Comparison of ENCODE assay signal across 9 cellular contexts in genomic region chr17:2048805-2049204, GRCh38. TPM values are rescaled to one million over a fixed set of nuclear protein-coding genes. Genes with fewer than 3 reads are reported as not detected.
DNase-seq lines count a peak whose midpoint lies in the region; ATAC-seq and TF ChIP-seq lines count a peak whose summit lies in the region.
"Had no signal": no experiment of that assay in that cellular context is flagged by ENCODE, and none has a peak within 500 bp of the region (broad histone marks: within the 10 kb centered on the region; RNA-seq: fewer than 3 reads in every experiment).

No MANE protein-coding gene starts in this region.

- H3K4me3 ChIP-seq in PC-3 (ENCODE audit: low read length) (peak overlapping the region; percentile 67), endocrine pancreas (ENCODE audit: control insufficient read depth, insufficient read depth, low read length) (peak overlapping the region; percentile 91)

- no peak overlapping the region for H3K27ac ChIP-seq in PC-3 (ENCODE audit: low read length)

- peaks cover 9% of the 10 kb centered on the region for H3K4me1 ChIP-seq in PC-3 (ENCODE audit: insufficient read depth, low read length)
- no peaks in the 10 kb centered on the region for H3K4me1 ChIP-seq in endocrine pancreas (ENCODE audit: control insufficient read depth, insufficient read depth, low read length)

- H4K20me1 ChIP-seq in PC-3 (ENCODE audit: low read length) = no peaks in the 10 kb centered on the region

- H3K27me3 ChIP-seq in PC-3 (ENCODE audit: low read length) (no peaks in the 10 kb centered on the region), endocrine pancreas (ENCODE audit: control insufficient read depth, insufficient read depth, low read length) (no peaks in the 10 kb centered on the region)

- H3K9me2 ChIP-seq in PC-3 (replicated peaks; ENCODE audit: low read length) = no peaks in the 10 kb centered on the region

- peak overlapping the region; percentile 84 for H3K4me2 ChIP-seq in PC-3 (ENCODE audit: low read length)

- no peak overlapping the region for H3K9ac ChIP-seq in PC-3 (ENCODE audit: low read length)
- peak overlapping the region; percentile 94 for H3K9ac ChIP-seq in endocrine pancreas (ENCODE audit: control insufficient read depth, insufficient read depth, low read length)

- CTCF ChIA-PET in Calu3 (lab: Charles Lee) (no interaction called here), PC-3 (lab: Charles Lee) (no interaction called here)

- no peaks in the 10 kb centered on the region for H3K36me3 ChIP-seq in PC-3 (ENCODE audit: low read depth, low read length)
- no peaks in the 10 kb centered on the region for H3K36me3 ChIP-seq in endocrine pancreas (ENCODE audit: control insufficient read depth, insufficient read depth, low read length)

- H3K27ac Mint-ChIP-seq in Calu3 (ENCODE audit: unreplicated experiment) (no peak overlapping the region), progenitor cell of endocrine pancreas (peak overlapping the region; percentile 24)

- H3K27me3 Mint-ChIP-seq in Calu3 (ENCODE audit: unreplicated experiment) (peaks cover 30% of the 10 kb centered on the region), progenitor cell of endocrine pancreas (peaks cover 29% of the 10 kb centered on the region)

- POLR2A ChIA-PET in PC-3 (lab: Charles Lee; ENCODE audit: unreplicated experiment) = no interaction called here

- no peaks in the 10 kb centered on the region for H3K9me3 ChIP-seq in PC-3 (ENCODE audit: low read length)
- H3K9me3 ChIP-seq in endocrine pancreas (ENCODE audit: control insufficient read depth, low read length) = no peaks in the 10 kb centered on the region

- no peak for ATAC-seq in PC-3
- ATAC-seq in GM18861 (IDR thresholded peaks at IDR 0.05; ENCODE audit: unreplicated experiment) = no peak
- ATAC-seq in HG03159 (IDR thresholded peaks at IDR 0.05; ENCODE audit: unreplicated experiment) = no peak
- ATAC-seq in HG03565 (IDR thresholded peaks at IDR 0.05; ENCODE audit: unreplicated experiment) = no peak

- H3F3A ChIP-seq in PC-3 (ENCODE audit: low read length, unreplicated experiment) = no peaks in the 10 kb centered on the region

- H3K4me3 Mint-ChIP-seq in Calu3 (ENCODE audit: low read depth, unreplicated experiment) (peak overlapping the region; percentile 70), progenitor cell of endocrine pancreas (ENCODE audit: low read depth) (peak overlapping the region; percentile 78)

- intact Hi-C loops in Calu3 (cut with micrococcal nuclease; ENCODE audit: unreplicated experiment) (no loop called here), PC-3 (cut with micrococcal nuclease) (no loop called here)

- 0 out of 2 replicates have a peak overlapping the region, but pooled peaks have one; percentile 74 for H2AFZ ChIP-seq in PC-3 (ENCODE audit: low read length)

- no peaks in the 10 kb centered on the region for H3K79me2 ChIP-seq in PC-3 (ENCODE audit: low read length)

- TF ChIP-seq CTCF in Calu3 (IDR thresholded peaks at IDR 0.05; ENCODE audit: unreplicated experiment) (no peak), PC-3 (conservative IDR thresholded peaks at IDR 0.05; ENCODE audit: low read depth, low read length) (no peak), progenitor cell of endocrine pancreas (IDR thresholded peaks at IDR 0.05; ENCODE audit: unreplicated experiment) (no peak)

- no peaks in the 10 kb centered on the region for H3K9me3 Mint-ChIP-seq in Calu3 (ENCODE audit: low read depth, unreplicated experiment)
- H3K9me3 Mint-ChIP-seq in progenitor cell of endocrine pancreas (ENCODE audit: low read depth) = no peaks in the 10 kb centered on the region

- TSS peak; percentile 62 for BruUV-seq in Calu3 (replicated peaks; lab: Mats Ljungman, UMichigan)
- no TSS peak for BruUV-seq in PC-3 (replicated peaks; lab: Mats Ljungman, UMichigan)

- peaks cover 8% of the 10 kb centered on the region for H3K4me1 Mint-ChIP-seq in Calu3 (ENCODE audit: low read depth, unreplicated experiment)
- peaks cover 11% of the 10 kb centered on the region for H3K4me1 Mint-ChIP-seq in progenitor cell of endocrine pancreas (ENCODE audit: low read depth)

- H3K36me3 Mint-ChIP-seq in Calu3 (ENCODE audit: insufficient read depth, unreplicated experiment) (peaks cover 27% of the 10 kb centered on the region), progenitor cell of endocrine pancreas (ENCODE audit: insufficient read depth) (no peaks in the 10 kb centered on the region)

- no peak for DNase-seq in Calu3
- DNase-seq in PC-3 = no peak
- DNase-seq in progenitor cell of endocrine pancreas (ENCODE audit: low spot score, unreplicated experiment) = no peak
- no peak for DNase-seq in AML-193 (lab: John Stamatoyannopoulos, UW)
- DNase-seq: KBM-7 had no signal

RNA-seq across cellular contexts. Expression of gene HIC1, which starts 6.1 kb away (rescaled TPM):
- total RNA-seq in Calu3 (2022) (0.61 and 1.2 TPM in 2 replicates), PC-3 (2014; rRNA removed) (2.0 and 4.4 TPM in 2 replicates), progenitor cell of endocrine pancreas (0.69 and 0.86 TPM in 2 replicates)

RNA-seq across cellular contexts. Expression of gene OVCA2, which starts 7.0 kb away (rescaled TPM):
- 21.0 and 22.1 TPM in 2 replicates for total RNA-seq in Calu3 (2022)
- total RNA-seq in PC-3 (2014; rRNA removed) = 45.7 and 58.6 TPM in 2 replicates
- total RNA-seq in progenitor cell of endocrine pancreas = 21.9 and 25.4 TPM in 2 replicates

RNA-seq across cellular contexts. Expression of gene DPH1, which starts 18.9 kb away (rescaled TPM):
- total RNA-seq in Calu3 (2022) = 24.7 and 29.7 TPM in 2 replicates
- total RNA-seq in PC-3 (2014; rRNA removed) = 47.9 and 57.4 TPM in 2 replicates
- total RNA-seq in progenitor cell of endocrine pancreas = 39.1 and 44.0 TPM in 2 replicates

RNA-seq across cellular contexts. Expression of gene RTN4RL1, which starts 23.7 kb away (rescaled TPM):
- total RNA-seq in Calu3 (2022) (not detected in 2 replicates), PC-3 (2014; rRNA removed) (6.9 and 7.9 TPM in 2 replicates), progenitor cell of endocrine pancreas (11.1 and 12.4 TPM in 2 replicates)
